In genomic region chr1:148458398-148458797, GRCh38 we compare ENCODE assay signal across 10 cellular contexts. TPM values are rescaled to one million over a fixed set of nuclear protein-coding genes. Genes with fewer than 3 reads are reported as not detected.
DNase-seq lines count a peak whose midpoint lies in the region; ATAC-seq, FAIRE-seq and TF ChIP-seq lines count a peak whose summit lies in the region.
"Not testable (repeated sequence)": the region's sequence is repeated elsewhere in the genome, so short reads cannot be mapped to it uniquely, and the experiment has no call there.
"Had no signal": no experiment of that assay in that cellular context is flagged by ENCODE, and none has a peak within 500 bp of the region (broad histone marks: within the 10 kb centered on the region; RNA-seq: fewer than 3 reads in every experiment).

No MANE protein-coding gene starts in this region.

- H2BK12ac ChIP-seq in H1 (ENCODE audit: low read depth, low read length) = not testable (repeated sequence)

- BruUV-seq in HepG2 (replicated peaks; lab: Mats Ljungman, UMichigan) = not testable (repeated sequence)

- H2BK20ac ChIP-seq in H1 (ENCODE audit: low read length) = not testable (repeated sequence)

- not testable (repeated sequence) for H3K56ac ChIP-seq in H1 (replicated peaks; ENCODE audit: insufficient read length, low read depth, low read length)

- not testable (repeated sequence) for H3F3A ChIP-seq in OCI-LY1 (ENCODE audit: insufficient read depth, low read length)

- H3K4ac ChIP-seq in H1 (replicated peaks; ENCODE audit: insufficient read length, low read depth, low read length) = not testable (repeated sequence)

- H3K4me3 Mint-ChIP-seq in activated CD4-positive, alpha-beta T cell treated with anti-CD3 and anti-CD28 coated beads, Interleukin-2, amount 10 ng/mL, durations not matched to agents 7 days and 5 days = peak overlapping the region; percentile 84

- not testable (repeated sequence) for H3K36me3 Mint-ChIP-seq in activated CD4-positive, alpha-beta T cell treated with anti-CD3 and anti-CD28 coated beads, Interleukin-2, amount 10 ng/mL, durations not matched to agents 7 days and 5 days (ENCODE audit: low read depth)

- H4K91ac ChIP-seq in H1 (replicated peaks; ENCODE audit: insufficient read length, low read length) = not testable (repeated sequence)

- H3K9me3 Mint-ChIP-seq in activated CD4-positive, alpha-beta T cell treated with anti-CD3 and anti-CD28 coated beads, Interleukin-2, amount 10 ng/mL, durations not matched to agents 7 days and 5 days = not testable (repeated sequence)

- not testable (repeated sequence) for H2BK120ac ChIP-seq in H1 (replicated peaks; ENCODE audit: low read depth, low read length)

- not testable (repeated sequence) for FAIRE-seq in H1 (lab: Jason Lieb, UNC); HepG2 (lab: Jason Lieb, UNC)

- H4K20me1 ChIP-seq in DND-41 (ENCODE audit: insufficient read depth, low read length); OCI-LY1 (ENCODE audit: insufficient read depth, low read length); H1 (replicated peaks in 1 of 2; ENCODE audit: control insufficient read depth in 1 of 2, insufficient read depth in 2 of 2, low read length in 2 of 2); HepG2 (ENCODE audit: insufficient read depth, low read length): not testable (repeated sequence)

- H2BK15ac ChIP-seq in H1 (ENCODE audit: low read length) = not testable (repeated sequence)

- not testable (repeated sequence) for H3K27me3 ChIP-seq in DND-41 (ENCODE audit: insufficient read depth, low read length, poor library complexity); OCI-LY1 (ENCODE audit: insufficient read depth, low read length); H1 (replicated peaks in 1 of 4; ENCODE audit: control insufficient read depth in 3 of 4, extremely low read depth in 1 of 4, insufficient read depth in 3 of 4, low read length in 3 of 4); HepG2 (ENCODE audit: control insufficient read depth in 1 of 2, insufficient read depth in 2 of 2, low read length in 2 of 2); psoas muscle (ENCODE audit: insufficient read depth in 3 of 3, low read length in 2 of 3); testis

- H3K18ac ChIP-seq in H1 (ENCODE audit: extremely low read depth, low read length) = not testable (repeated sequence)

- not testable (repeated sequence) for H3K9ac ChIP-seq in DND-41 (ENCODE audit: low read depth, low read length)
- H3K9ac ChIP-seq in OCI-LY1 (ENCODE audit: low read length) = peak overlapping the region; percentile 52; the same call in 1 of the 2 replicates
- H3K9ac ChIP-seq in H1 (replicated peaks in 1 of 4; ENCODE audit: extremely low read depth in 1 of 4, low read depth in 3 of 4, low read length in 3 of 4) = peak overlapping the region in 1 of 4 experiments; percentile 34; a peak in 2 of 7 replicates
- peak overlapping the region; percentile 43 for H3K9ac ChIP-seq in HepG2 (ENCODE audit: insufficient read depth, low read depth, low read length)

- not testable (repeated sequence) for H3K79me1 ChIP-seq in H1 (ENCODE audit: low read depth, low read length)

- not testable (repeated sequence) for H3K79me2 ChIP-seq in DND-41 (ENCODE audit: insufficient read depth, low read length); OCI-LY1 (ENCODE audit: insufficient read depth, low read length); H1 (ENCODE audit: control insufficient read depth in 1 of 2, insufficient read depth in 2 of 2, low read length in 2 of 2); HepG2 (ENCODE audit: insufficient read depth, low read length)

- not testable (repeated sequence) for H4K8ac ChIP-seq in H1 (ENCODE audit: extremely low read depth, insufficient read depth, low read length)

- POLR2A ChIA-PET in activated CD4-positive, alpha-beta T cell treated with anti-CD3 and anti-CD28 coated beads, Interleukin-2, amount 10 ng/mL, durations not matched to agents 7 days and 5 days (lab: Charles Lee); HepG2 (lab: Yijun Ruan, JAX): not testable (repeated sequence)
- POLR2A ChIA-PET in H1 (lab: Charles Lee; ENCODE audit: partially characterized antibody) = interaction anchor here (1.2 kb wide), 1 partner anchor 64 kb away, joined by 3 read pairs; no protein-coding TSS in a partner anchor

- not testable (repeated sequence) for H3K23me2 ChIP-seq in H1 (ENCODE audit: low read depth, low read length)

- not testable (repeated sequence) for H3K27me3 Mint-ChIP-seq in activated CD4-positive, alpha-beta T cell treated with anti-CD3 and anti-CD28 coated beads, Interleukin-2, amount 10 ng/mL, durations not matched to agents 7 days and 5 days

- H3K4me1 Mint-ChIP-seq in activated CD4-positive, alpha-beta T cell treated with anti-CD3 and anti-CD28 coated beads, Interleukin-2, amount 10 ng/mL, durations not matched to agents 7 days and 5 days = not testable (repeated sequence)

- H3K4me1 ChIP-seq in DND-41 (ENCODE audit: insufficient read depth, low read length); OCI-LY1 (ENCODE audit: insufficient read depth, low read length, severe bottlenecking); H1 (replicated peaks in 1 of 4; ENCODE audit: control insufficient read depth in 3 of 4, insufficient read depth in 4 of 4, low read length in 3 of 4); HepG2 (ENCODE audit: insufficient read depth, low read length); psoas muscle; testis: not testable (repeated sequence)

- H3K23ac ChIP-seq in H1 (ENCODE audit: insufficient read length) = not testable (repeated sequence)

- H3K4me3 ChIP-seq in DND-41 (ENCODE audit: low read depth in 1 of 2, low read length in 2 of 2) (peak overlapping the region in 1 of 2 experiments; percentile 56; a peak in 2 of 4 replicates), OCI-LY1 (ENCODE audit: low read depth, low read length, poor library complexity, severe bottlenecking) (peak overlapping the region; percentile 73), H1 (ENCODE audit: extremely low read depth in 1 of 4, insufficient read depth in 2 of 4, low read depth in 3 of 4, low read length in 4 of 4) (peak overlapping the region in 2 of 4 experiments; percentile 40 to 51; a peak in 3 of 8 replicates), HepG2 (replicated peaks in 1 of 3; ENCODE audit: insufficient read depth in 1 of 3, low read depth in 2 of 3, low read length in 3 of 3) (peak overlapping the region in 2 of 3 experiments; percentile 47 to 62; a peak in 5 of 6 replicates), psoas muscle (peak overlapping the region; percentile 66), testis (peak overlapping the region; percentile 29 to 65)

- WGBS in H1 (ENCODE audit: extremely low coverage in 1 of 2, insufficient coverage in 1 of 2, insufficient read length in 1 of 2, insufficient replicate concordance in 2 of 2, low coverage in 1 of 2, low lambda C conversion rate in 2 of 2, missing lambda C conversion rate in 1 of 2), 2 experiments = 0% methylated on average over 10 of the region's 11 CpGs; no CpG with 5 or more reads in 1 of the 2 experiments
- 2% methylated on average over 10 of the region's 11 CpGs for WGBS in HepG2 (ENCODE audit: low lambda C conversion rate)
- 5 to 17% (median 8%) methylated on average over 8 to 10 of the region's 11 CpGs for WGBS in psoas muscle, 3 donors
- WGBS in testis, 2 donors = 0 to 8% methylated on average over 1 to 11 of the region's 11 CpGs

- TF ChIP-seq RAD21 in H1 (IDR thresholded peaks at IDR 0.05 in 1 of 2, conservative IDR thresholded peaks at IDR 0.05 in 1 of 2; ENCODE audit: low read depth in 2 of 2, low read length in 2 of 2); HepG2 (CRISPR knock-in tag; IDR thresholded peaks at IDR 0.05): not testable (repeated sequence)

- not testable (repeated sequence) for H3K14ac ChIP-seq in H1 (ENCODE audit: insufficient read length)

- H3K9me2 ChIP-seq in OCI-LY1 (ENCODE audit: low read depth, low read length) = not testable (repeated sequence)

- H2BK5ac ChIP-seq in H1 (ENCODE audit: low read depth, low read length) = not testable (repeated sequence)

- in situ Hi-C loops in HepG2 (cut with HindIII; ENCODE audit: extremely low pct_ligation_motif_present, low pct_unique_long_range_greater_than_20kb) = not testable (repeated sequence)

- peak overlapping the region; percentile 97 for H3K27ac Mint-ChIP-seq in activated CD4-positive, alpha-beta T cell treated with anti-CD3 and anti-CD28 coated beads, Interleukin-2, amount 10 ng/mL, durations not matched to agents 7 days and 5 days

- CTCF ChIA-PET in activated CD4-positive, alpha-beta T cell treated with anti-CD3 and anti-CD28 coated beads, Interleukin-2, amount 10 ng/mL, durations not matched to agents 7 days and 5 days (lab: Charles Lee); H1 (lab: Charles Lee; ENCODE audit: partially characterized antibody); HepG2 (lab: Yijun Ruan, JAX; ENCODE audit: low intra/inter-chr PET ratio, low total read pairs): not testable (repeated sequence)

- not testable (repeated sequence) for H3K36me3 ChIP-seq in DND-41 (ENCODE audit: insufficient read depth, low read length); OCI-LY1 (ENCODE audit: insufficient read depth, low read length); H1 (ENCODE audit: control insufficient read depth in 2 of 4, insufficient read depth in 4 of 4, low read length in 3 of 4); HepG2 (replicated peaks in 1 of 2; ENCODE audit: control insufficient read depth in 1 of 2, insufficient read depth in 2 of 2, low read length in 2 of 2); psoas muscle (ENCODE audit: insufficient read depth in 1 of 2, low read depth in 1 of 2); testis (ENCODE audit: low read depth, missing control alignments)

- not testable (repeated sequence) for TF ChIP-seq EP300 in H1 (IDR thresholded peaks at IDR 0.05; ENCODE audit: borderline replicate concordance in 1 of 2, low read depth in 2 of 2, low read length in 2 of 2); HepG2 (IDR thresholded peaks at IDR 0.05; ENCODE audit: low read depth in 2 of 2, low read length in 2 of 2); HepG2 (CRISPR knock-in tag; IDR thresholded peaks at IDR 0.05; ENCODE audit: borderline replicate concordance)

- not testable (repeated sequence) for H3K9me3 ChIP-seq in DND-41 (ENCODE audit: insufficient read depth, low read length, severe bottlenecking); OCI-LY1 (ENCODE audit: low read length); H1 (ENCODE audit: insufficient read depth in 2 of 2, low read depth in 1 of 2, low read length in 1 of 2); HepG2 (ENCODE audit: low read length); psoas muscle; testis

- H4K5ac ChIP-seq in H1 (ENCODE audit: insufficient read length, low read depth, low read length) = not testable (repeated sequence)

- ATAC-seq in DND-41 (ENCODE audit: insufficient read depth, low read depth); HepG2; psoas muscle: not testable (repeated sequence)

- not testable (repeated sequence) for TF ChIP-seq CTCF in DND-41 (IDR thresholded peaks at IDR 0.05; ENCODE audit: borderline replicate concordance, extremely low read depth, low read length, poor library complexity, severe bottlenecking); OCI-LY1 (IDR thresholded peaks at IDR 0.05; ENCODE audit: low read length); H1 (IDR thresholded peaks at IDR 0.05; ENCODE audit: control extremely low read depth in 1 of 3, insufficient read depth in 1 of 3, low read depth in 1 of 3, low read length in 3 of 3); HepG2 (CRISPR knock-in tag; IDR thresholded peaks at IDR 0.05); psoas muscle (IDR thresholded peaks at IDR 0.05); testis (IDR thresholded peaks at IDR 0.05)

- not testable (repeated sequence) for H3K27ac ChIP-seq in DND-41 (ENCODE audit: low read length); H1 (ENCODE audit: low read depth, low read length); psoas muscle; testis
- H3K27ac ChIP-seq in OCI-LY1 (ENCODE audit: low read depth, low read length, poor library complexity, severe bottlenecking) (peak overlapping the region; percentile 82), HepG2 (ENCODE audit: extremely low read length, insufficient read depth, low read length) (peak overlapping the region; percentile 52)

- not testable (repeated sequence) for H2AFZ ChIP-seq in DND-41 (ENCODE audit: low read depth, low read length); OCI-LY1 (ENCODE audit: low read length); H1 (ENCODE audit: low read length); HepG2 (ENCODE audit: low read length)

- TF ChIP-seq POLR2A in H1 (IDR thresholded peaks at IDR 0.05; ENCODE audit: control extremely low read depth in 1 of 2, low read depth in 2 of 2, low read length in 2 of 2); HepG2 (IDR thresholded peaks at IDR 0.05; ENCODE audit: insufficient read depth in 1 of 2, low read depth in 2 of 2, low read length in 2 of 2); testis (IDR thresholded peaks at IDR 0.05): not testable (repeated sequence)

- DNase-seq in DND-41 = peak; percentile 5
- peak; percentile 71 for DNase-seq in activated CD4-positive, alpha-beta T cell treated with anti-CD3 and anti-CD28 coated beads, Interleukin-2, amount 10 ng/mL, durations not matched to agents 7 days and 5 days
- DNase-seq in activated naive CD4-positive, alpha-beta T cell treated with anti-CD3 and anti-CD28 coated beads, Interleukin-2, amount 50 U/mL, for 16 hours = peak; percentile 51
- DNase-seq in H1 (ENCODE audit: low read depth in 1 of 2, low spot score in 2 of 2); HepG2 (ENCODE audit: low spot score); psoas muscle; testis: not testable (repeated sequence)

- H3K4me2 ChIP-seq in DND-41 (ENCODE audit: insufficient read depth, low read length) = peak overlapping the region; percentile 65
- H3K4me2 ChIP-seq in OCI-LY1 (ENCODE audit: low read length) = peak overlapping the region; percentile 50
- peak overlapping the region; percentile 38 to 44; a peak in 3 of 4 replicates for H3K4me2 ChIP-seq in H1 (ENCODE audit: insufficient read depth in 1 of 2, low read depth in 2 of 2, low read length in 2 of 2)
- H3K4me2 ChIP-seq in HepG2 (ENCODE audit: low read depth, low read length) = 0 out of 2 replicates have a peak overlapping the region, but pooled peaks have one; percentile 7

- H2AK5ac ChIP-seq in H1 (ENCODE audit: low read depth, low read length) = not testable (repeated sequence)

- intact Hi-C loops in HepG2 (cut with micrococcal nuclease; ENCODE audit: unreplicated experiment); psoas muscle (cut with DNase I); testis (cut with DNase I; ENCODE audit: low total_unique reads): not testable (repeated sequence)

RNA-seq across cellular contexts. Expression of gene PPIAL4G, which starts 24.7 kb away (rescaled TPM):
- 1 to 10 TPM in 1 of 2 experiments, under 1 TPM in 1; 0.84 to 1.1 TPM for total RNA-seq in activated CD4-positive, alpha-beta T cell treated with anti-CD3 and anti-CD28 coated beads, Interleukin-2, amount 10 ng/mL, durations not matched to agents 7 days and 5 days
- not detected in 2 replicates for total RNA-seq in H1 (2021; fragmentation: NEBNext Ultra II Directional; extraction: Animal tissue kit (Norgen Biotek cat#: 25700))
- not detected in 2 replicates for polyA plus RNA-seq in H1 (2011; rRNA removed)
- not detected for polyA plus RNA-seq in H1 (2011; cell fraction: cytosol; rRNA removed)
- polyA plus RNA-seq in H1 (2011; cell fraction: nucleus; rRNA removed) = not detected
- not detected in 4 replicates for polyA plus RNA-seq in H1 (2012, experiment 1 of 2)
- polyA plus RNA-seq in H1 (2012, experiment 2 of 2) = not detected
- polyA plus RNA-seq in H1 (2013, experiment 1 of 2) = 0.02 TPM
- polyA plus RNA-seq in H1 (2013, experiment 2 of 2) = not detected
- polyA minus RNA-seq in H1 (2011; rRNA and poly(A)+ RNA removed) = not detected in 2 replicates
- polyA minus RNA-seq in H1 (2011; cell fraction: cytosol; rRNA and poly(A)+ RNA removed) = not detected
- polyA minus RNA-seq in H1 (2011; cell fraction: nucleus; rRNA and poly(A)+ RNA removed) = not detected
- not detected in 2 replicates for total RNA-seq in HepG2 (2016; rRNA removed; fragmentation: Illumina TruSeq; extraction: Trizol)
- not detected in 2 replicates for total RNA-seq in HepG2 (2016; cell fraction: cytosol; rRNA removed; fragmentation: Illumina TruSeq; extraction: Trizol; ENCODE audit: low read depth)
- total RNA-seq in HepG2 (2016; cell fraction: insoluble cytoplasmic fraction; rRNA removed; fragmentation: Illumina TruSeq; extraction: Trizol) = not detected in 2 replicates
- total RNA-seq in HepG2 (2016; cell fraction: membrane; rRNA removed; fragmentation: Illumina TruSeq; extraction: Trizol) = not detected in 2 replicates
- not detected in 2 replicates for total RNA-seq in HepG2 (2016; cell fraction: nucleus; rRNA removed; fragmentation: Illumina TruSeq; extraction: Trizol)
- not detected in 2 replicates for polyA plus RNA-seq in HepG2 (2011; rRNA removed)
- not detected in 2 replicates for polyA plus RNA-seq in HepG2 (2011; cell fraction: cytosol; rRNA removed)
- not detected in 2 replicates for polyA plus RNA-seq in HepG2 (2011; cell fraction: nucleus; rRNA removed)
- polyA plus RNA-seq in HepG2 (2012) = not detected in 2 replicates
- polyA plus RNA-seq in HepG2 (2016; cell fraction: cytosol; fragmentation: Illumina TruSeq; extraction: Trizol; ENCODE audit: low read depth) = not detected in 2 replicates
- not detected in 2 replicates for polyA plus RNA-seq in HepG2 (2016; cell fraction: insoluble cytoplasmic fraction; fragmentation: Illumina TruSeq; extraction: Trizol; ENCODE audit: low read depth)
- polyA plus RNA-seq in HepG2 (2016; cell fraction: membrane; fragmentation: Illumina TruSeq; extraction: Trizol; ENCODE audit: low read depth) = not detected in 2 replicates
- polyA plus RNA-seq in HepG2 (2016; cell fraction: nucleus; fragmentation: Illumina TruSeq; extraction: Trizol; ENCODE audit: insufficient read depth, low read depth) = not detected in 2 replicates
- polyA minus RNA-seq in HepG2 (2011; rRNA and poly(A)+ RNA removed; ENCODE audit: low replicate concordance) = not detected in 2 replicates
- polyA minus RNA-seq in HepG2 (2011; cell fraction: cytosol; rRNA and poly(A)+ RNA removed) = not detected in 2 replicates
- polyA minus RNA-seq in HepG2 (2011; cell fraction: nucleus; rRNA and poly(A)+ RNA removed) = 0.12 TPM in 1 of 2 replicates, not detected in the other
- total RNA-seq in psoas muscle = not detected
- not detected for polyA plus RNA-seq in psoas muscle
- total RNA-seq in testis = under 1 TPM in 1 of 2 donors, not detected in 1; 0.12 TPM
- not detected for polyA plus RNA-seq in testis (ENCODE audit: insufficient read depth, low read depth, low replicate concordance)
- total RNA-seq: LHCN-M2, posterior vena cava had no signal

Comparison
In these comparisons a context has a peak if more than half of its experiments do, and no peak if none do; other contexts are left out.
1. H3K4me2 ChIP-seq: peak in every context shown above with its lines; median percentile 65 in DND-41; 50 in OCI-LY1; 41 in H1; 7 in HepG2.